ENCODE assay signal across 8 cellular contexts in the genomic region with DNA sequence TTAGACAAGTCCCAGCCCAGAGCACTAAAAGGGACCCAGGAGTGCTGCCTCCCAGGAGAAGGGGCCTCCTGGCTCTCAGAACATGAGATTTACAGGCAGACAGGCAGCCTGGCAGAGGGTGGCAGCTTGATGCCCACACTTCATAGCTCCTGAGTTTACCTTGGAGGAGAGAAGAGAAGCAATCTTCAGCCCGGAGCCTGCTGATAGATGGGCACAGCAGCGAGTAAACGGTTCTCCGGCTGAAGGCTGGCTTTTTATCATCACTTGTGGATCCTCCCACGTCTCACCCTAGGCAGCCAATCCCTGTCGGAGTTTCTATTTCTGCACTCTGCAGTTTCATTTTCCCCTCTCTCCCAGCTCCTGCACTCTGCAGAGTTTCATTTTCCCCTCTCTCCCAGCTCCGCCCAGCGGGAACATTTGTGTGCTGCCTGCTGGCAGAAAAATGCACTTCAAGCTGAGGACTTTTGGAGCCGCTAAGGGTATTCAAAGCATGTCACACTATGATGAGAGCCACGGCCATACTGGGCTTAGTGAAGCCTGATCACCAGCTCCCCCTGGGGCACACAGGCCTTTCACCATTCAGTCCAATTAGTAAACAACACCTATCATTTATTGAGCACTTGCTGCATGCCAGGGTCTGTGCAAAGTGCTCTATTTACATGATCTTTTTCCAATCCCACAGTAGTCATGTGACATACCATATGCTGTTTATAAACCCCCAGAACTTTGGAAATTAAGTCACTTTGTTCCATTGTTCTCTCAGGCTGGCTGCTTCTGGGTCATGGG. TPM values are rescaled to one million over a fixed set of nuclear protein-coding genes. Genes with fewer than 3 reads are reported as not detected.
A peak's percentile ranks its signal among the peaks of the same experiment; 100 is the strongest.
DNase-seq lines count a peak whose midpoint lies in the region; ATAC-seq, FAIRE-seq and TF ChIP-seq lines count a peak whose summit lies in the region.

IFI6 (minus strand) TSS at position 229 of the 786 bp plus-strand sequence. CDS start 2,878 bp downstream, outside the sequence.

- no peaks in the 10 kb centered on the region for H3K27me3 Mint-ChIP-seq in IgD-negative memory B cell

- peaks cover 13 to 27% (median 16%) of the 10 kb centered on the region in 3 donors for H3K4me1 Mint-ChIP-seq in IgD-negative memory B cell

- H3K9me3 ChIP-seq in mucosa of stomach (ENCODE audit: control insufficient read depth, low read length) = no peaks in the 10 kb centered on the region

- ATAC-seq in GM21390 (IDR thresholded peaks at IDR 0.05; ENCODE audit: unreplicated experiment) = peak; percentile 77

- FAIRE-seq in D721Med (lab: Jason Lieb, UNC) = no peak

- H3K27me3 ChIP-seq in mucosa of stomach (ENCODE audit: control insufficient read depth, insufficient read depth, low read length) = no peaks in the 10 kb centered on the region

- H3K4me3 Mint-ChIP-seq in IgD-negative memory B cell = peak within 1 kb of the TSS; percentile 92 to 97 (median 96)

- H3K4me1 ChIP-seq in mucosa of stomach (ENCODE audit: control insufficient read depth, insufficient read depth, low read length) = peaks cover 18% of the 10 kb centered on the region

- no peaks in the 10 kb centered on the region for H3K36me3 ChIP-seq in mucosa of stomach (ENCODE audit: control insufficient read depth, insufficient read depth, low read length)

- H3K9ac ChIP-seq in mucosa of stomach (ENCODE audit: low read length) = peak within 1 kb of the TSS; percentile 51

- TF ChIP-seq CTCF in D721Med (IDR thresholded peaks at IDR 0.05; ENCODE audit: insufficient read depth, missing control alignments) (no peak), epithelial cell of proximal tubule (conservative IDR thresholded peaks at IDR 0.05; ENCODE audit: low read depth, low read length) (peak; percentile 37)

- DNase-seq in D721Med (ENCODE audit: insufficient read length, low spot score) (peak; percentile 57), OCI-M1 (lab: John Stamatoyannopoulos, UW) (peak; percentile 98), activated T-cell treated with anti-CD3 and anti-CD28 coated beads for 48 hours (ENCODE audit: low read depth) (peak; percentile 59), epithelial cell of proximal tubule (ENCODE audit: low read depth) (peak; percentile 83)
- peak; percentile 67 to 71 for DNase-seq in stimulated activated CD8-positive, alpha-beta memory T cell treated with anti-CD3 and anti-CD28 coated beads, Interleukin-7, amount 100 ng/mL, for 4 hours (ENCODE audit: low read depth in 2 of 2)

- no peaks in the 10 kb centered on the region for H3K9me3 Mint-ChIP-seq in IgD-negative memory B cell

- peak within 1 kb of the TSS; percentile 63 for H3K4me3 ChIP-seq in epithelial cell of proximal tubule (ENCODE audit: low read depth, low read length)
- H3K4me3 ChIP-seq in mucosa of stomach (ENCODE audit: low read length) = peak within 1 kb of the TSS; percentile 16

- peak within 1 kb of the TSS; percentile 81 to 97 (median 87) for H3K27ac Mint-ChIP-seq in IgD-negative memory B cell

- peaks cover 1% of the 10 kb centered on the region for H3K36me3 Mint-ChIP-seq in IgD-negative memory B cell

RNA-seq across cellular contexts. Expression of gene IFI6, which starts in this region (rescaled TPM):
- 68.2 TPM for polyA plus RNA-seq in IgD-negative memory B cell
- total RNA-seq in epithelial cell of proximal tubule = 6.4 and 28.3 TPM in 2 replicates

Comparison
In these comparisons a context has a peak if more than half of its experiments do, and no peak if none do; other contexts are left out.
1. Peak in every context shown above with its lines: DNase-seq, ATAC-seq and H3K4me3 ChIP-seq.